In the genomic region with DNA sequence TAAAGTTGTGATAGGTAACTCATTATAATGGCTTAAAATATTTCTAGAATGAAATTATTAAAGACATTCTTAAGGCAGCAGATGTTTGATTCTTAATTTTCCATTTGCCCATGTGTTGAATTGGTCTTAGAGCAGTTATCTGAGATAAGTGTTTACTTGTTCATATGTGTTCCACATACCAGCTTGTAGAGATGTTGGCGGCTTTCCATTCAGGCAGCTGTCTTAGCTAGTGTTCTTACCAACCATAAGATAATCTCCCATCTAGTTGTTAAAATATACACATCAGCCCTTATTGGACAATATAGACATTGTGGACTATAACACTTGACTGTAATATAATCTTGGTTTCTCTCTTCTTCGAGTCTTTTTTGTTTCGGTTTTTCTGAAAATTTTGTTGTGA, we compare ENCODE assay signal across 11 cellular contexts.
"Had no signal": no experiment of that assay in that cellular context is flagged by ENCODE, and none has a peak within 500 bp of the region (broad histone marks: within the 10 kb centered on the region; RNA-seq: fewer than 3 reads in every experiment).

No MANE protein-coding gene starts in this region.

- ATAC-seq: esophagus mucosa, gastrocnemius medialis, sciatic nerve had no signal

- H3K4me3 Mint-ChIP-seq: activated naive CD8-positive, alpha-beta T cell treated with anti-CD3 and anti-CD28 coated beads for 36 hours; neural crest cell; stimulated activated naive CD8-positive, alpha-beta T cell treated with anti-CD3 and anti-CD28 coated beads, Interleukin-15, Interleukin-2, amounts not matched to agents 100 ng/mL and 50 ng/mL, for 24 hours had no signal

- H3K27me3 Mint-ChIP-seq: activated naive CD8-positive, alpha-beta T cell treated with anti-CD3 and anti-CD28 coated beads for 36 hours; stimulated activated naive CD8-positive, alpha-beta T cell treated with anti-CD3 and anti-CD28 coated beads, Interleukin-15, Interleukin-2, amounts not matched to agents 100 ng/mL and 50 ng/mL, for 24 hours had no signal

- H3K27ac Mint-ChIP-seq: activated naive CD8-positive, alpha-beta T cell treated with anti-CD3 and anti-CD28 coated beads for 36 hours; stimulated activated naive CD8-positive, alpha-beta T cell treated with anti-CD3 and anti-CD28 coated beads, Interleukin-15, Interleukin-2, amounts not matched to agents 100 ng/mL and 50 ng/mL, for 24 hours had no signal

- H3K4me3 ChIP-seq: ascending aorta, gastrocnemius medialis, upper lobe of left lung had no signal

- DNase-seq: activated gamma-delta T cell; activated naive CD8-positive, alpha-beta T cell treated with anti-CD3 and anti-CD28 coated beads for 36 hours; activated T-cell treated with anti-CD3 and anti-CD28 coated beads, Interleukin-2, amount 50 U/mL, for 1 hour; gastrocnemius medialis; stimulated activated CD4-positive, alpha-beta T cell treated with anti-CD3 and anti-CD28 coated beads, Interleukin-2, amount 100 ng/mL, for 48 hours; upper lobe of left lung had no signal

- H3K9me3 ChIP-seq: ascending aorta, gastrocnemius medialis, upper lobe of left lung had no signal

- H3K4me1 Mint-ChIP-seq: activated naive CD8-positive, alpha-beta T cell treated with anti-CD3 and anti-CD28 coated beads for 36 hours; neural crest cell had no signal

- H3K4me1 ChIP-seq: ascending aorta, gastrocnemius medialis, upper lobe of left lung had no signal

- H3K36me3 Mint-ChIP-seq: activated naive CD8-positive, alpha-beta T cell treated with anti-CD3 and anti-CD28 coated beads for 36 hours had no signal

- H3K27me3 ChIP-seq: ascending aorta, gastrocnemius medialis, upper lobe of left lung had no signal

- H3K36me3 ChIP-seq: ascending aorta, gastrocnemius medialis, upper lobe of left lung had no signal

- H3K27ac ChIP-seq: ascending aorta, gastrocnemius medialis, upper lobe of left lung had no signal
